1 cellular context compared by ENCODE assay signal in the genomic region with DNA sequence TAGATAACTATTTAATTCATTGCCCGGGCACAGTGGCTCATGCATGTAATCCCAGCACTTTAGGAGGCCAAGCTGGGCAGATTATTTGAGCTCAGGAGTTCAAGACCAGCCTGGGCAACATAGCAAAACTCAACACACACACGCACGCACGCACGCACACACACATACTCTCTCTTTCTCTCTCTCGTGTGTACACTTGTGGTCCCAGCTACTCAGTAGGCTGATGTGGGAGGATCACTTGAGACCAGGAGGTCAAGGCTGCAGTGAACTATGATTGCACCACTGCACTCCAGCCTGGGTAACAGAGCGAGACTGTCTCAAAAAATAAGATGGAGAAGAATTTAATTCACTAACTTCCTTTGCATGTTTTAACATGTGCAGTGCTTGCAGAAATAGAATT.
TF ChIP-seq lines count a peak whose summit lies in the region.

No MANE protein-coding gene starts in this region.

TF ChIP-seq in HepG2, 621 proteins besides CTCF, POLR2A, EP300 and RAD21 (continued from another document and continues in another):
- TF ChIP-seq ZNF318 (CRISPR knock-in tag; IDR thresholded peaks at IDR 0.05) (no peak), TCF7L2 (IDR thresholded peaks at IDR 0.05; ENCODE audit: low read depth, low read length) (no peak), SRSF9 (IDR thresholded peaks at IDR 0.05; ENCODE audit: borderline replicate concordance, insufficient read depth, low read depth, low read length, poor library complexity, severe bottlenecking) (no peak), REST (IDR thresholded peaks at IDR 0.05; ENCODE audit: borderline replicate concordance in 1 of 2, low read depth in 1 of 2, low read length in 2 of 2) (no peak), BCL3 (CRISPR knock-in tag; IDR thresholded peaks at IDR 0.05) (no peak), CHD2 (IDR thresholded peaks at IDR 0.05; ENCODE audit: low read depth, low read length) (no peak), MZF1 (CRISPR knock-in tag; IDR thresholded peaks at IDR 0.05; ENCODE audit: borderline replicate concordance) (no peak), CCDC6 (CRISPR knock-in tag; IDR thresholded peaks at IDR 0.05) (no peak), SIX1 (CRISPR knock-in tag; IDR thresholded peaks at IDR 0.05; ENCODE audit: borderline replicate concordance) (no peak), TBL1XR1 (IDR thresholded peaks at IDR 0.05; ENCODE audit: borderline replicate concordance, low read length, partially characterized antibody) (no peak), ONECUT2 (CRISPR knock-in tag; IDR thresholded peaks at IDR 0.05) (no peak), RBAK (CRISPR knock-in tag; IDR thresholded peaks at IDR 0.05) (no peak), RCOR2 (CRISPR knock-in tag; IDR thresholded peaks at IDR 0.05) (peak; percentile 75; the same call in 1 of the 2 replicates), ZNF546 (CRISPR knock-in tag; conservative IDR thresholded peaks at IDR 0.05) (no peak)
- TF ChIP-seq, protein P1, sequence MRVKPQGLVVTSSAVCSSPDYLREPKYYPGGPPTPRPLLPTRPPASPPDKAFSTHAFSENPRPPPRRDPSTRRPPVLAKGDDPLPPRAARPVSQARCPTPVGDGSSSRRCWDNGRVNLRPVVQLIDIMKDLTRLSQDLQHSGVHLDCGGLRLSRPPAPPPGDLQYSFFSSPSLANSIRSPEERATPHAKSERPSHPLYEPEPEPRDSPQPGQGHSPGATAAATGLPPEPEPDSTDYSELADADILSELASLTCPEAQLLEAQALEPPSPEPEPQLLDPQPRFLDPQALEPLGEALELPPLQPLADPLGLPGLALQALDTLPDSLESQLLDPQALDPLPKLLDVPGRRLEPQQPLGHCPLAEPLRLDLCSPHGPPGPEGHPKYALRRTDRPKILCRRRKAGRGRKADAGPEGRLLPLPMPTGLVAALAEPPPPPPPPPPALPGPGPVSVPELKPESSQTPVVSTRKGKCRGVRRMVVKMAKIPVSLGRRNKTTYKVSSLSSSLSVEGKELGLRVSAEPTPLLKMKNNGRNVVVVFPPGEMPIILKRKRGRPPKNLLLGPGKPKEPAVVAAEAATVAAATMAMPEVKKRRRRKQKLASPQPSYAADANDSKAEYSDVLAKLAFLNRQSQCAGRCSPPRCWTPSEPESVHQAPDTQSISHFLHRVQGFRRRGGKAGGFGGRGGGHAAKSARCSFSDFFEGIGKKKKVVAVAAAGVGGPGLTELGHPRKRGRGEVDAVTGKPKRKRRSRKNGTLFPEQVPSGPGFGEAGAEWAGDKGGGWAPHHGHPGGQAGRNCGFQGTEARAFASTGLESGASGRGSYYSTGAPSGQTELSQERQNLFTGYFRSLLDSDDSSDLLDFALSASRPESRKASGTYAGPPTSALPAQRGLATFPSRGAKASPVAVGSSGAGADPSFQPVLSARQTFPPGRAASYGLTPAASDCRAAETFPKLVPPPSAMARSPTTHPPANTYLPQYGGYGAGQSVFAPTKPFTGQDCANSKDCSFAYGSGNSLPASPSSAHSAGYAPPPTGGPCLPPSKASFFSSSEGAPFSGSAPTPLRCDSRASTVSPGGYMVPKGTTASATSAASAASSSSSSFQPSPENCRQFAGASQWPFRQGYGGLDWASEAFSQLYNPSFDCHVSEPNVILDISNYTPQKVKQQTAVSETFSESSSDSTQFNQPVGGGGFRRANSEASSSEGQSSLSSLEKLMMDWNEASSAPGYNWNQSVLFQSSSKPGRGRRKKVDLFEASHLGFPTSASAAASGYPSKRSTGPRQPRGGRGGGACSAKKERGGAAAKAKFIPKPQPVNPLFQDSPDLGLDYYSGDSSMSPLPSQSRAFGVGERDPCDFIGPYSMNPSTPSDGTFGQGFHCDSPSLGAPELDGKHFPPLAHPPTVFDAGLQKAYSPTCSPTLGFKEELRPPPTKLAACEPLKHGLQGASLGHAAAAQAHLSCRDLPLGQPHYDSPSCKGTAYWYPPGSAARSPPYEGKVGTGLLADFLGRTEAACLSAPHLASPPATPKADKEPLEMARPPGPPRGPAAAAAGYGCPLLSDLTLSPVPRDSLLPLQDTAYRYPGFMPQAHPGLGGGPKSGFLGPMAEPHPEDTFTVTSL (CRISPR knock-in tag; IDR thresholded peaks at IDR 0.05; ENCODE audit: borderline replicate concordance) = peak; percentile 71
- TF ChIP-seq, protein P2, sequence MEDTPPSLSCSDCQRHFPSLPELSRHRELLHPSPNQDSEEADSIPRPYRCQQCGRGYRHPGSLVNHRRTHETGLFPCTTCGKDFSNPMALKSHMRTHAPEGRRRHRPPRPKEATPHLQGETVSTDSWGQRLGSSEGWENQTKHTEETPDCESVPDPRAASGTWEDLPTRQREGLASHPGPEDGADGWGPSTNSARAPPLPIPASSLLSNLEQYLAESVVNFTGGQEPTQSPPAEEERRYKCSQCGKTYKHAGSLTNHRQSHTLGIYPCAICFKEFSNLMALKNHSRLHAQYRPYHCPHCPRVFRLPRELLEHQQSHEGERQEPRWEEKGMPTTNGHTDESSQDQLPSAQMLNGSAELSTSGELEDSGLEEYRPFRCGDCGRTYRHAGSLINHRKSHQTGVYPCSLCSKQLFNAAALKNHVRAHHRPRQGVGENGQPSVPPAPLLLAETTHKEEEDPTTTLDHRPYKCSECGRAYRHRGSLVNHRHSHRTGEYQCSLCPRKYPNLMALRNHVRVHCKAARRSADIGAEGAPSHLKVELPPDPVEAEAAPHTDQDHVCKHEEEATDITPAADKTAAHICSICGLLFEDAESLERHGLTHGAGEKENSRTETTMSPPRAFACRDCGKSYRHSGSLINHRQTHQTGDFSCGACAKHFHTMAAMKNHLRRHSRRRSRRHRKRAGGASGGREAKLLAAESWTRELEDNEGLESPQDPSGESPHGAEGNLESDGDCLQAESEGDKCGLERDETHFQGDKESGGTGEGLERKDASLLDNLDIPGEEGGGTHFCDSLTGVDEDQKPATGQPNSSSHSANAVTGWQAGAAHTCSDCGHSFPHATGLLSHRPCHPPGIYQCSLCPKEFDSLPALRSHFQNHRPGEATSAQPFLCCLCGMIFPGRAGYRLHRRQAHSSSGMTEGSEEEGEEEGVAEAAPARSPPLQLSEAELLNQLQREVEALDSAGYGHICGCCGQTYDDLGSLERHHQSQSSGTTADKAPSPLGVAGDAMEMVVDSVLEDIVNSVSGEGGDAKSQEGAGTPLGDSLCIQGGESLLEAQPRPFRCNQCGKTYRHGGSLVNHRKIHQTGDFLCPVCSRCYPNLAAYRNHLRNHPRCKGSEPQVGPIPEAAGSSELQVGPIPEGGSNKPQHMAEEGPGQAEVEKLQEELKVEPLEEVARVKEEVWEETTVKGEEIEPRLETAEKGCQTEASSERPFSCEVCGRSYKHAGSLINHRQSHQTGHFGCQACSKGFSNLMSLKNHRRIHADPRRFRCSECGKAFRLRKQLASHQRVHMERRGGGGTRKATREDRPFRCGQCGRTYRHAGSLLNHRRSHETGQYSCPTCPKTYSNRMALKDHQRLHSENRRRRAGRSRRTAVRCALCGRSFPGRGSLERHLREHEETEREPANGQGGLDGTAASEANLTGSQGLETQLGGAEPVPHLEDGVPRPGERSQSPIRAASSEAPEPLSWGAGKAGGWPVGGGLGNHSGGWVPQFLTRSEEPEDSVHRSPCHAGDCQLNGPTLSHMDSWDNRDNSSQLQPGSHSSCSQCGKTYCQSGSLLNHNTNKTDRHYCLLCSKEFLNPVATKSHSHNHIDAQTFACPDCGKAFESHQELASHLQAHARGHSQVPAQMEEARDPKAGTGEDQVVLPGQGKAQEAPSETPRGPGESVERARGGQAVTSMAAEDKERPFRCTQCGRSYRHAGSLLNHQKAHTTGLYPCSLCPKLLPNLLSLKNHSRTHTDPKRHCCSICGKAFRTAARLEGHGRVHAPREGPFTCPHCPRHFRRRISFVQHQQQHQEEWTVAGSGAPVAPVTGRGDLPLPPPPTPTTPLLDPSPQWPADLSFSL (CRISPR knock-in tag; IDR thresholded peaks at IDR 0.05) = peak; percentile 84; the same call in 1 of the 2 replicates
- TF ChIP-seq, protein P3, sequence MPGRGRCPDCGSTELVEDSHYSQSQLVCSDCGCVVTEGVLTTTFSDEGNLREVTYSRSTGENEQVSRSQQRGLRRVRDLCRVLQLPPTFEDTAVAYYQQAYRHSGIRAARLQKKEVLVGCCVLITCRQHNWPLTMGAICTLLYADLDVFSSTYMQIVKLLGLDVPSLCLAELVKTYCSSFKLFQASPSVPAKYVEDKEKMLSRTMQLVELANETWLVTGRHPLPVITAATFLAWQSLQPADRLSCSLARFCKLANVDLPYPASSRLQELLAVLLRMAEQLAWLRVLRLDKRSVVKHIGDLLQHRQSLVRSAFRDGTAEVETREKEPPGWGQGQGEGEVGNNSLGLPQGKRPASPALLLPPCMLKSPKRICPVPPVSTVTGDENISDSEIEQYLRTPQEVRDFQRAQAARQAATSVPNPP (CRISPR knock-in tag; IDR thresholded peaks at IDR 0.05) = 0 out of 2 replicates have a peak, but pooled peaks have one; percentile 18
- TF ChIP-seq, protein P4, sequence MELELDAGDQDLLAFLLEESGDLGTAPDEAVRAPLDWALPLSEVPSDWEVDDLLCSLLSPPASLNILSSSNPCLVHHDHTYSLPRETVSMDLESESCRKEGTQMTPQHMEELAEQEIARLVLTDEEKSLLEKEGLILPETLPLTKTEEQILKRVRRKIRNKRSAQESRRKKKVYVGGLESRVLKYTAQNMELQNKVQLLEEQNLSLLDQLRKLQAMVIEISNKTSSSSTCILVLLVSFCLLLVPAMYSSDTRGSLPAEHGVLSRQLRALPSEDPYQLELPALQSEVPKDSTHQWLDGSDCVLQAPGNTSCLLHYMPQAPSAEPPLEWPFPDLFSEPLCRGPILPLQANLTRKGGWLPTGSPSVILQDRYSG (CRISPR knock-in tag; IDR thresholded peaks at IDR 0.05) = no peak
